Comparison of ENCODE assay signal across 7 cellular contexts in genomic region chr9:76456202-76456926, GRCh38. TPM values are rescaled to one million over a fixed set of nuclear protein-coding genes. Genes with fewer than 3 reads are reported as not detected.
DNase-seq lines count a peak whose midpoint lies in the region; ATAC-seq, FAIRE-seq and TF ChIP-seq lines count a peak whose summit lies in the region.

No MANE protein-coding gene starts in this region.

- H3K9me3 Mint-ChIP-seq in activated T-helper 2 cell treated with anti-CD3 and anti-CD28 coated beads, Interferon-gamma antibody, Interleukin-2, Interleukin-4, amounts not matched to agents 10 μg/mL and 5 μg/mL and 100 μg/mL, durations not matched to agents 14 hours and 24 hours and 36 hours, result peaks cover 3% of the 10 kb centered on the region

- H3K4me1 ChIP-seq in mucosa of descending colon (ENCODE audit: low read depth), result peaks cover 9% of the 10 kb centered on the region

- no peaks in the 10 kb centered on the region for H3K27me3 Mint-ChIP-seq in activated T-helper 2 cell treated with anti-CD3 and anti-CD28 coated beads, Interferon-gamma antibody, Interleukin-2, Interleukin-4, amounts not matched to agents 10 μg/mL and 5 μg/mL and 100 μg/mL, durations not matched to agents 14 hours and 24 hours and 36 hours (ENCODE audit: low read depth)

- in situ Hi-C loops in G401 (cut with HindIII; ENCODE audit: low sequenced_read_pairs), result no loop called here

- FAIRE-seq in GM12892 (lab: Jason Lieb, UNC), result peak; percentile 9

- H3K36me3 Mint-ChIP-seq in activated T-helper 2 cell treated with anti-CD3 and anti-CD28 coated beads, Interferon-gamma antibody, Interleukin-2, Interleukin-4, amounts not matched to agents 10 μg/mL and 5 μg/mL and 100 μg/mL, durations not matched to agents 14 hours and 24 hours and 36 hours (ENCODE audit: low read depth), result peaks cover 33% of the 10 kb centered on the region

- H3K36me3 ChIP-seq in mucosa of descending colon (ENCODE audit: low read depth), result no peaks in the 10 kb centered on the region

- TF ChIP-seq CTCF in mucosa of descending colon (IDR thresholded peaks at IDR 0.05), result no peak

- peak; percentile 34 for DNase-seq in GM12892 (ENCODE audit: insufficient read length)
- peak; percentile 90 for DNase-seq in NCI-H345 treated with DMSO at 0.1 percent for 48 hours (lab: John Stamatoyannopoulos, UW; ENCODE audit: unreplicated experiment)
- DNase-seq in activated T-helper 2 cell treated with anti-CD3 and anti-CD28 coated beads, Interferon-gamma antibody, Interleukin-2, Interleukin-4, amounts not matched to agents 10 μg/mL and 5 μg/mL and 100 μg/mL, durations not matched to agents 14 hours and 24 hours and 36 hours (ENCODE audit: low spot score), result peak; percentile 42
- DNase-seq in mucosa of descending colon, result peak; percentile 76 to 87 (median 77)
- DNase-seq in G401 (ENCODE audit: low spot score), result no peak
- DNase-seq in pons (ENCODE audit: low spot score), result no peak

- intact Hi-C loops in activated T-helper 2 cell treated with anti-CD3 and anti-CD28 coated beads, Interferon-gamma antibody, Interleukin-2, Interleukin-4, amounts not matched to agents 10 μg/mL and 5 μg/mL and 100 μg/mL, durations not matched to agents 14 hours and 24 hours and 36 hours (cut with micrococcal nuclease), result no loop called here
- intact Hi-C loops in mucosa of descending colon (cut with DNase I, micrococcal nuclease), result no loop called here

- no peak for TF ChIP-seq POLR2A in GM12892 (IDR thresholded peaks at IDR 0.05; ENCODE audit: low read depth, low read length)

- no peak overlapping the region for H3K27ac Mint-ChIP-seq in activated T-helper 2 cell treated with anti-CD3 and anti-CD28 coated beads, Interferon-gamma antibody, Interleukin-2, Interleukin-4, amounts not matched to agents 10 μg/mL and 5 μg/mL and 100 μg/mL, durations not matched to agents 14 hours and 24 hours and 36 hours

- peaks cover 40% of the 10 kb centered on the region for H3K4me1 Mint-ChIP-seq in activated T-helper 2 cell treated with anti-CD3 and anti-CD28 coated beads, Interferon-gamma antibody, Interleukin-2, Interleukin-4, amounts not matched to agents 10 μg/mL and 5 μg/mL and 100 μg/mL, durations not matched to agents 14 hours and 24 hours and 36 hours (ENCODE audit: low read depth)

- no peak overlapping the region for H3K4me3 Mint-ChIP-seq in activated T-helper 2 cell treated with anti-CD3 and anti-CD28 coated beads, Interferon-gamma antibody, Interleukin-2, Interleukin-4, amounts not matched to agents 10 μg/mL and 5 μg/mL and 100 μg/mL, durations not matched to agents 14 hours and 24 hours and 36 hours (ENCODE audit: low read depth)

- peak; percentile 42 for ATAC-seq in HG03139 (IDR thresholded peaks at IDR 0.05; ENCODE audit: unreplicated experiment)
- ATAC-seq in mucosa of descending colon, result peak; percentile 60

- H3K4me3 ChIP-seq in mucosa of descending colon, result no peak overlapping the region

- no peaks in the 10 kb centered on the region for H3K9me3 ChIP-seq in mucosa of descending colon

RNA-seq across cellular contexts. Expression of gene GCNT1, which starts 2.6 kb away (rescaled TPM):
- 7.4 TPM for polyA plus RNA-seq in GM12892 (2012; ENCODE audit: missing spikeins)
- total RNA-seq in activated T-helper 2 cell treated with anti-CD3 and anti-CD28 coated beads, Interferon-gamma antibody, Interleukin-2, Interleukin-4, amounts not matched to agents 10 μg/mL and 5 μg/mL and 100 μg/mL, durations not matched to agents 14 hours and 24 hours and 36 hours, result 12.1 and 15.0 TPM in 2 replicates
- total RNA-seq in mucosa of descending colon, result 10 to 100 TPM; 16.4 to 38.1 (median 28.1) TPM
- total RNA-seq in G401 (2014; rRNA removed; shearing (Covaris generic)), result 0.43 and 1.5 TPM in 2 replicates

Comparison
In these comparisons a context has a peak if more than half of its experiments do, and no peak if none do; other contexts are left out.
1. DNase-seq: peak in GM12892 (single experiment), NCI-H345 treated with DMSO at 0.1 percent for 48 hours (single experiment), activated T-helper 2 cell treated with anti-CD3 and anti-CD28 coated beads, Interferon-gamma antibody, Interleukin-2, Interleukin-4, amounts not matched to agents 10 μg/mL and 5 μg/mL and 100 μg/mL, durations not matched to agents 14 hours and 24 hours and 36 hours (single experiment) and mucosa of descending colon (3 of 3); none in G401 (single experiment) and pons (single experiment).